8 cellular contexts compared by ENCODE assay signal in genomic region chr19:19146000-19146608, GRCh38. TPM values are rescaled to one million over a fixed set of nuclear protein-coding genes. Genes with fewer than 3 reads are reported as not detected.
DNase-seq lines count a peak whose midpoint lies in the region; ATAC-seq and TF ChIP-seq lines count a peak whose summit lies in the region.

No MANE protein-coding gene starts in this region.

- no peaks in the 10 kb centered on the region for H3K4me1 ChIP-seq in parathyroid adenoma
- peaks cover 0 to 7% (median 2%) of the 10 kb centered on the region in 4 donors for H3K4me1 ChIP-seq in transverse colon

- ATAC-seq in HG03442 (IDR thresholded peaks at IDR 0.05; ENCODE audit: unreplicated experiment), result no peak

- H2AFZ ChIP-seq in parathyroid adenoma, result peak overlapping the region; percentile 68

- TF ChIP-seq EP300 in transverse colon (IDR thresholded peaks at IDR 0.05; ENCODE audit: low read depth), result no peak

- no peak overlapping the region for H3K9ac ChIP-seq in parathyroid adenoma

- H3K27ac ChIP-seq in RWPE1 (no peak overlapping the region), parathyroid adenoma (no peak overlapping the region), transverse colon (no peak overlapping the region)

- H3K27me3 ChIP-seq in parathyroid adenoma (ENCODE audit: control insufficient read depth, insufficient read depth, low read length) (no peaks in the 10 kb centered on the region), transverse colon (no peaks in the 10 kb centered on the region)

- peak; percentile 7 for DNase-seq in DMS 273 treated with DMSO at 0.1 percent for 48 hours (lab: John Stamatoyannopoulos, UW)
- DNase-seq in HuH-7.5 (ENCODE audit: low spot score), result peak; percentile 95
- peak; percentile 53 for DNase-seq in RWPE1 (ENCODE audit: low spot score)
- peak; percentile 85 for DNase-seq in activated gamma-delta T cell treated with Interleukin-2 at 50 U/mL for 16 hours
- peak; percentile 72 for DNase-seq in germinal center (ENCODE audit: low spot score)
- peak; percentile 87 for DNase-seq in transverse colon

- CTCF ChIA-PET in RWPE1 (lab: Yijun Ruan, JAX), result interaction anchor here (0.5 to 2.1 kb wide), 19 partner anchors 10 to 1326 kb away, joined by 3 to 13 read pairs (median 3); no protein-coding TSS in a partner anchor

- WGBS in transverse colon (ENCODE audit: low coverage in 1 of 2), 2 donors, result 0 to 22% methylated on average over 4 to 21 of the region's 21 CpGs

- peak overlapping the region; percentile 47 for H3K4me2 ChIP-seq in parathyroid adenoma (ENCODE audit: low read length)

- H3K79me2 ChIP-seq in parathyroid adenoma, result no peaks in the 10 kb centered on the region

- no peak for TF ChIP-seq POLR2A in transverse colon (IDR thresholded peaks at IDR 0.05)

- no peaks in the 10 kb centered on the region for H3K36me3 ChIP-seq in parathyroid adenoma (ENCODE audit: control insufficient read depth, insufficient read depth, low read length)
- peaks cover 0 to 8% (median 0%) of the 10 kb centered on the region in 4 donors for H3K36me3 ChIP-seq in transverse colon

- in situ Hi-C loops in transverse colon (cut with MboI; ENCODE audit: low pct_ligation_motif_present in 1 of 4, low pct_unique_long_range_greater_than_20kb in 1 of 4, low sequenced_read_pairs in 3 of 4), result no loop called here

- H3K4me3 ChIP-seq in parathyroid adenoma (ENCODE audit: low read depth, low read length), result no peak overlapping the region
- H3K4me3 ChIP-seq in transverse colon, result no peak overlapping the region

- intact Hi-C loops in transverse colon (cut with DNase I; ENCODE audit: low total_unique reads), result no loop called here

- POLR2A ChIA-PET in RWPE1 (lab: Yijun Ruan, JAX; ENCODE audit: low non-redundant PET), result no interaction called here

- TF ChIP-seq CTCF in RWPE1 (conservative IDR thresholded peaks at IDR 0.05; ENCODE audit: low read depth) (peak; percentile 98), parathyroid adenoma (IDR thresholded peaks at IDR 0.05) (peak; percentile 97), transverse colon (IDR thresholded peaks at IDR 0.05) (peak; percentile 96 to 99 (median 98))

- H3K9me3 ChIP-seq in parathyroid adenoma (ENCODE audit: control insufficient read depth, low read length) (no peaks in the 10 kb centered on the region), transverse colon (no peaks in the 10 kb centered on the region)

RNA-seq across cellular contexts. Expression of gene TMEM161A, which starts 7.8 kb away (rescaled TPM):
- 10 to 100 TPM; 16.9 to 41.9 (median 18.5) TPM for total RNA-seq in transverse colon

RNA-seq across cellular contexts. Expression of gene MEF2B, which starts 24.0 kb away (rescaled TPM):
- total RNA-seq in transverse colon, result under 1 TPM in 1 of 4 donors, not detected in 3; 0.95 TPM

RNA-seq across cellular contexts. Expression of gene BORCS8, which starts 45.8 kb away (rescaled TPM):
- 100 to 1,000 TPM in 1 of 4 donors, 10 to 100 TPM in 3; 13.0 to 132 (median 26.6) TPM for total RNA-seq in transverse colon

RNA-seq across cellular contexts. Expression of gene RFXANK, which starts 46.0 kb away (rescaled TPM):
- total RNA-seq in transverse colon, result 10 to 100 TPM; 35.9 to 51.1 (median 48.6) TPM

RNA-seq across cellular contexts. Expression of gene NR2C2AP, which starts 57.1 kb away (rescaled TPM):
- 10 to 100 TPM in 1 of 4 donors, 1 to 10 TPM in 3; 2.2 to 12.3 (median 6.4) TPM for total RNA-seq in transverse colon

Comparison
In these comparisons a context has a peak if more than half of its experiments do, and no peak if none do; other contexts are left out.
1. DNase-seq: peak in every context shown above with its lines; median percentile 95 in HuH-7.5; 87 in transverse colon; 85 in activated gamma-delta T cell treated with Interleukin-2 at 50 U/mL for 16 hours; 72 in germinal center; 53 in RWPE1; 7 in DMS 273 treated with DMSO at 0.1 percent for 48 hours.